ENCODE assay signal across 8 cellular contexts in genomic region chr3:169769287-169770181, GRCh38. TPM values are rescaled to one million over a fixed set of nuclear protein-coding genes. Genes with fewer than 3 reads are reported as not detected.
DNase-seq lines count a peak whose midpoint lies in the region; ATAC-seq, FAIRE-seq and TF ChIP-seq lines count a peak whose summit lies in the region.

ACTRT3 (minus strand) TSS chr3:169769561; CDS start chr3:169769520, 41 bp downstream.

- peak; percentile 27 for DNase-seq in NCI-H226
- DNase-seq in activated CD4-positive, alpha-beta T cell treated with anti-CD3 and anti-CD28 coated beads, Interleukin-2, amount 10 ng/mL, durations not matched to agents 7 days and 5 days: peak; percentile 52
- peak; percentile 36 for DNase-seq in dedifferentiated amniotic fluid mesenchymal stem cell (ENCODE audit: extremely low spot score)
- peak; percentile 79 for DNase-seq in left lobe of liver (ENCODE audit: low spot score)
- DNase-seq in stimulated activated CD4-positive, alpha-beta T cell treated with anti-CD3 and anti-CD28 coated beads, Interleukin-2, amount 100 ng/mL, for 24 hours: peak; percentile 66 to 71
- DNase-seq in urothelium cell line (ENCODE audit: low spot score): no peak

- H3K36me3 Mint-ChIP-seq in activated CD4-positive, alpha-beta T cell treated with anti-CD3 and anti-CD28 coated beads, Interleukin-2, amount 10 ng/mL, durations not matched to agents 7 days and 5 days (ENCODE audit: low read depth): peaks cover 1% of the 10 kb centered on the region

- peaks cover 34% of the 10 kb centered on the region for H3K4me1 Mint-ChIP-seq in activated CD4-positive, alpha-beta T cell treated with anti-CD3 and anti-CD28 coated beads, Interleukin-2, amount 10 ng/mL, durations not matched to agents 7 days and 5 days

- peak; percentile 47 for TF ChIP-seq POLR2A in GM10847 (IDR thresholded peaks at IDR 0.05; ENCODE audit: extremely low read depth, insufficient read length)

- ATAC-seq in HG02610 (IDR thresholded peaks at IDR 0.05; ENCODE audit: unreplicated experiment) (peak; percentile 28), left lobe of liver (peak; percentile 40)

- H3K4me3 Mint-ChIP-seq in activated CD4-positive, alpha-beta T cell treated with anti-CD3 and anti-CD28 coated beads, Interleukin-2, amount 10 ng/mL, durations not matched to agents 7 days and 5 days: peak within 1 kb of the TSS; percentile 82

- H3K9me3 Mint-ChIP-seq in activated CD4-positive, alpha-beta T cell treated with anti-CD3 and anti-CD28 coated beads, Interleukin-2, amount 10 ng/mL, durations not matched to agents 7 days and 5 days: peaks cover 3% of the 10 kb centered on the region

- FAIRE-seq in urothelium cell line (lab: Jason Lieb, UNC): no peak

- CTCF ChIA-PET in activated CD4-positive, alpha-beta T cell treated with anti-CD3 and anti-CD28 coated beads, Interleukin-2, amount 10 ng/mL, durations not matched to agents 7 days and 5 days (lab: Charles Lee): interaction anchor here (1.1 kb wide), 1 partner anchor 9 kb away, joined by 3 read pairs; no protein-coding TSS in a partner anchor

- POLR2A ChIA-PET in activated CD4-positive, alpha-beta T cell treated with anti-CD3 and anti-CD28 coated beads, Interleukin-2, amount 10 ng/mL, durations not matched to agents 7 days and 5 days (lab: Charles Lee): no interaction called here

- peak within 1 kb of the TSS; percentile 84 for H3K27ac Mint-ChIP-seq in activated CD4-positive, alpha-beta T cell treated with anti-CD3 and anti-CD28 coated beads, Interleukin-2, amount 10 ng/mL, durations not matched to agents 7 days and 5 days

- no peaks in the 10 kb centered on the region for H3K27me3 Mint-ChIP-seq in activated CD4-positive, alpha-beta T cell treated with anti-CD3 and anti-CD28 coated beads, Interleukin-2, amount 10 ng/mL, durations not matched to agents 7 days and 5 days

RNA-seq across cellular contexts. Expression of gene ACTRT3, which starts in this region (rescaled TPM):
- under 1 TPM; 0.20 to 0.23 TPM for total RNA-seq in activated CD4-positive, alpha-beta T cell treated with anti-CD3 and anti-CD28 coated beads, Interleukin-2, amount 10 ng/mL, durations not matched to agents 7 days and 5 days
- total RNA-seq in left lobe of liver: 1.6 TPM

Comparison
In these comparisons a context has a peak if more than half of its experiments do, and no peak if none do; other contexts are left out.
1. Peak in DNase-seq in activated CD4-positive, alpha-beta T cell treated with anti-CD3 and anti-CD28 coated beads, Interleukin-2, amount 10 ng/mL, durations not matched to agents 7 days and 5 days; RNA of the gene not detected or under 1 TPM.